Comparison of ENCODE assay signal across 8 cellular contexts in the genomic region with DNA sequence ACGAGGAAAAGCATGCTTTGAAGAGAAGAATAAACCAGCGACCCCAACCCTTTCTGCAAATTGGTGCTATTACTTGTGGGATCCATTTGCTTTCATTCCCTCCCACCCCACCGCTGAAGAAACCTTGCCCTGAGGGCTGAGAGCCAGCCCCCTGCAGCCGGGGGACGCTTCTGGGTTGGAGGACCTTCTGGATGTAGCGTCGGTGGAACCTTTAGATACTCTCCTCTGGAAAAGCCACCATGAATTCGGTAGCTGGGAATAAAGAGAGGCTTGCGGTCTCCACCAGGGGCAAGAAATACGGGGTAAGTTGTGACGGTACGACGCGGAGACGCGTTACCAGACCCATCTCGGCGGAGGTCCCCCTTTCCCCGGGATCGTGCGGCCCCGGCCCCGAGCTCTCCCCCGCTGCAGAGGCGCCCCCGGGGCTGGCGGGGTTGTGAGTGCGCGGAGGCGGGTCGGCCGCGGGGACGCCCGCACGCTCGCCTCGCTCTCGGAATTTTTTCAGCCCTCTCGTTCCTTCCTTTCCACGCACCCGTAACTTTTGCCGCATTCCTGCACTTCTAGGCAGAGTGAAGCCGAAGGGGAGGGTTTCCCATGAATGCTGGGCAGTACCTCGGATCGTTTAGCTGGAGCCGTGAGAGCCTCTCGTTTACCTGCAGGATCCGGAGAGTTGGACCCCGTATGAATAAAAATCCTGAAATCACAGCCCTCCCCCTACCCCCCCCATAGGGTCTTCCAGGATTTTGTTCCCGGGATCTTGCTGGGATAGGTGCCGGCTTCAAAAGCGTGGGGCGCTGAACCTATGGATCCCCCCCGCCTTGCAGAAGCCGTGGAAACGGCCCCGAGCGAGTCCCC. TPM values are rescaled to one million over a fixed set of nuclear protein-coding genes. Genes with fewer than 3 reads are reported as not detected.
DNase-seq lines count a peak whose midpoint lies in the region; ATAC-seq, FAIRE-seq and TF ChIP-seq lines count a peak whose summit lies in the region.

No MANE protein-coding gene starts in this region.

- peak overlapping the region; percentile 88 for H2AFZ ChIP-seq in keratinocyte (ENCODE audit: control insufficient read depth, low read length)

- peak overlapping the region; percentile 61 for H3K9ac ChIP-seq in keratinocyte (ENCODE audit: control insufficient read depth, extremely low read depth, insufficient read depth, low read length)

- H3K4me3 ChIP-seq in astrocyte of the spinal cord (ENCODE audit: low read depth, low read length) (peak overlapping the region; percentile 89), keratinocyte (ENCODE audit: control insufficient read depth in 2 of 3, extremely low read depth in 1 of 3, insufficient read depth in 2 of 3, low read depth in 1 of 3, low read length in 3 of 3) (peak overlapping the region; percentile 78 to 87 (median 82))

- H3K9me3 Mint-ChIP-seq in activated naive CD4-positive, alpha-beta T cell treated with anti-CD3 and anti-CD28 coated beads, Interleukin-2, amount 10 ng/mL, durations not matched to agents 7 days and 5 days, result no peaks in the 10 kb centered on the region
- peaks cover 7 to 14% of the 10 kb centered on the region in 2 donors for H3K9me3 Mint-ChIP-seq in stimulated activated naive CD8-positive, alpha-beta T cell treated with anti-CD3 and anti-CD28 coated beads, Interleukin-15, amount 100 ng/mL, for 72 hours

- in situ Hi-C loops in astrocyte of the spinal cord (cut with HindIII; ENCODE audit: low sequenced_read_pairs), result no loop called here

- peaks cover 9% of the 10 kb centered on the region for H3K4me1 ChIP-seq in keratinocyte (ENCODE audit: control insufficient read depth, extremely low read depth, insufficient read depth, low read length)

- no peaks in the 10 kb centered on the region for H3K79me2 ChIP-seq in keratinocyte (ENCODE audit: control insufficient read depth, insufficient read depth, low read length)

- dilution Hi-C loops in keratinocyte (cut with MboI; ENCODE audit: extremely low pct_ligation_motif_present, low sequenced_read_pairs), result no loop called here

- H3K27ac ChIP-seq in keratinocyte (ENCODE audit: control insufficient read depth, insufficient read depth, low read length), result no peak overlapping the region

- H3K27me3 Mint-ChIP-seq in activated naive CD4-positive, alpha-beta T cell treated with anti-CD3 and anti-CD28 coated beads, Interleukin-2, amount 10 ng/mL, durations not matched to agents 7 days and 5 days, result peaks cover 77% of the 10 kb centered on the region
- peaks cover 89% of the 10 kb centered on the region for H3K27me3 Mint-ChIP-seq in stimulated activated naive CD8-positive, alpha-beta T cell treated with anti-CD3 and anti-CD28 coated beads, Interleukin-15, amount 100 ng/mL, for 72 hours

- CTCF ChIA-PET in activated naive CD4-positive, alpha-beta T cell treated with anti-CD3 and anti-CD28 coated beads, Interleukin-2, amount 10 ng/mL, durations not matched to agents 7 days and 5 days (lab: Charles Lee), result interaction anchor here (1.5 kb wide), 1 partner anchor 10 kb away, joined by 5 read pairs; no protein-coding TSS in a partner anchor

- FAIRE-seq in keratinocyte (lab: Jason Lieb, UNC), result no peak

- H3K9me3 ChIP-seq in keratinocyte (ENCODE audit: control insufficient read depth, low read depth, low read length), result peaks cover 4% of the 10 kb centered on the region

- H3K9me1 ChIP-seq in keratinocyte (ENCODE audit: control insufficient read depth, extremely low read depth, insufficient read depth, low read length), result no peaks in the 10 kb centered on the region

- peak; percentile 22 for DNase-seq in activated naive CD4-positive, alpha-beta T cell treated with anti-CD3 and anti-CD28 coated beads, Interleukin-2, amount 10 ng/mL, durations not matched to agents 7 days and 5 days
- no peak for DNase-seq in activated naive CD4-positive, alpha-beta T cell treated with anti-CD3 and anti-CD28 coated beads, Interleukin-2, amount 50 U/mL, for 16 hours
- DNase-seq in NCI-H526 treated with DMSO at 0.1 percent for 48 hours (lab: John Stamatoyannopoulos, UW), result peak; percentile 52
- peak; percentile 46 for DNase-seq in astrocyte of the spinal cord (ENCODE audit: low read depth, low spot score)
- DNase-seq in keratinocyte (ENCODE audit: low read depth, low spot score), result no peak
- peak; percentile 11 to 23 for DNase-seq in stimulated activated naive CD8-positive, alpha-beta T cell treated with anti-CD3 and anti-CD28 coated beads, Interleukin-15, amount 100 ng/mL, for 72 hours

- H3K27me3 ChIP-seq in keratinocyte (ENCODE audit: control insufficient read depth, extremely low read depth, insufficient read depth, low read length), result peaks cover 6% of the 10 kb centered on the region

- H3K4me3 Mint-ChIP-seq in activated naive CD4-positive, alpha-beta T cell treated with anti-CD3 and anti-CD28 coated beads, Interleukin-2, amount 10 ng/mL, durations not matched to agents 7 days and 5 days, result peak overlapping the region; percentile 65
- peak overlapping the region; percentile 83 to 85 for H3K4me3 Mint-ChIP-seq in stimulated activated naive CD8-positive, alpha-beta T cell treated with anti-CD3 and anti-CD28 coated beads, Interleukin-15, amount 100 ng/mL, for 72 hours

- peak overlapping the region; percentile 84 for H3K4me2 ChIP-seq in keratinocyte (ENCODE audit: control insufficient read depth, extremely low read depth, insufficient read depth, low read depth, low read length)

- H3K27ac Mint-ChIP-seq in activated naive CD4-positive, alpha-beta T cell treated with anti-CD3 and anti-CD28 coated beads, Interleukin-2, amount 10 ng/mL, durations not matched to agents 7 days and 5 days, result no peak overlapping the region
- H3K27ac Mint-ChIP-seq in stimulated activated naive CD8-positive, alpha-beta T cell treated with anti-CD3 and anti-CD28 coated beads, Interleukin-15, amount 100 ng/mL, for 72 hours, result no peak overlapping the region

- H3K36me3 Mint-ChIP-seq in activated naive CD4-positive, alpha-beta T cell treated with anti-CD3 and anti-CD28 coated beads, Interleukin-2, amount 10 ng/mL, durations not matched to agents 7 days and 5 days, result no peaks in the 10 kb centered on the region

- no peaks in the 10 kb centered on the region for H3K36me3 ChIP-seq in keratinocyte (ENCODE audit: control insufficient read depth in 2 of 2, extremely low read depth in 1 of 2, insufficient read depth in 2 of 2, low read length in 2 of 2)

- no peak for TF ChIP-seq CTCF in astrocyte of the spinal cord (IDR thresholded peaks at IDR 0.05; ENCODE audit: low read depth, low read length)
- no peak for TF ChIP-seq CTCF in keratinocyte (optimal IDR thresholded peaks at IDR 0.05 in 1 of 3, IDR thresholded peaks at IDR 0.05 in 1 of 3, conservative IDR thresholded peaks at IDR 0.05 in 1 of 3; ENCODE audit: extremely low read depth in 1 of 3, insufficient read depth in 2 of 3, low read length in 3 of 3)

- peaks cover 32% of the 10 kb centered on the region for H3K4me1 Mint-ChIP-seq in activated naive CD4-positive, alpha-beta T cell treated with anti-CD3 and anti-CD28 coated beads, Interleukin-2, amount 10 ng/mL, durations not matched to agents 7 days and 5 days
- H3K4me1 Mint-ChIP-seq in stimulated activated naive CD8-positive, alpha-beta T cell treated with anti-CD3 and anti-CD28 coated beads, Interleukin-15, amount 100 ng/mL, for 72 hours, result peaks cover 40% of the 10 kb centered on the region

- H4K20me1 ChIP-seq in keratinocyte (ENCODE audit: control insufficient read depth, extremely low read depth, insufficient read depth, low read length), result no peaks in the 10 kb centered on the region

- ATAC-seq in stimulated activated naive CD8-positive, alpha-beta T cell treated with anti-CD3 and anti-CD28 coated beads, Interleukin-15, amount 100 ng/mL, for 72 hours, result no peak
- ATAC-seq in HG03108 (IDR thresholded peaks at IDR 0.05; ENCODE audit: unreplicated experiment) (no peak), HG03457 (IDR thresholded peaks at IDR 0.05; ENCODE audit: unreplicated experiment) (no peak)

RNA-seq across cellular contexts. Expression of a gene that starts 0.6 kb away (rescaled TPM):
- polyA plus RNA-seq in keratinocyte, result 0.58 to 0.91 TPM (median 0.80 TPM) in 3 replicates
- polyA plus RNA-seq in keratinocyte (2011; ENCODE audit: low read depth), result 4.5 TPM
- 1.0 and 1.7 TPM in 2 replicates for polyA plus RNA-seq in keratinocyte (2011; cell fraction: cytosol; rRNA removed)
- 4.5 and 6.5 TPM in 2 replicates for polyA plus RNA-seq in keratinocyte (2011; cell fraction: nucleus; rRNA removed)
- 2.4 and 4.0 TPM in 2 replicates for polyA plus RNA-seq in keratinocyte (2012; ENCODE audit: low replicate concordance)
- 2.3 to 3.8 TPM (median 3.6 TPM) in 3 replicates for polyA minus RNA-seq in keratinocyte
- polyA minus RNA-seq in keratinocyte (2011; cell fraction: cytosol; rRNA and poly(A)+ RNA removed), result 5.6 TPM
- polyA minus RNA-seq in keratinocyte (2011; cell fraction: nucleus; rRNA and poly(A)+ RNA removed), result 10.0 and 18.8 TPM in 2 replicates

Comparison
In these comparisons a context has a peak if more than half of its experiments do, and no peak if none do; other contexts are left out.
1. DNase-seq: peak in activated naive CD4-positive, alpha-beta T cell treated with anti-CD3 and anti-CD28 coated beads, Interleukin-2, amount 10 ng/mL, durations not matched to agents 7 days and 5 days (single experiment), NCI-H526 treated with DMSO at 0.1 percent for 48 hours (single experiment), astrocyte of the spinal cord (single experiment) and stimulated activated naive CD8-positive, alpha-beta T cell treated with anti-CD3 and anti-CD28 coated beads, Interleukin-15, amount 100 ng/mL, for 72 hours (2 of 2); none in activated naive CD4-positive, alpha-beta T cell treated with anti-CD3 and anti-CD28 coated beads, Interleukin-2, amount 50 U/mL, for 16 hours (single experiment) and keratinocyte (single experiment).